Comparison of ENCODE assay signal across 17 cellular contexts in genomic region chr9:117491491-117491890, GRCh38.
"Had no signal": no experiment of that assay in that cellular context is flagged by ENCODE, and none has a peak within 500 bp of the region (broad histone marks: within the 10 kb centered on the region; RNA-seq: fewer than 3 reads in every experiment).

No MANE protein-coding gene starts in this region.

- H3K4me3 ChIP-seq: dorsolateral prefrontal cortex, gastroesophageal sphincter, left ventricle myocardium inferior, sigmoid colon, thyroid gland, vagina had no signal

- DNase-seq: activated CD4-positive, alpha-beta T cell treated with anti-CD3 and anti-CD28 coated beads for 1 hour; activated CD4-positive, alpha-beta T cell treated with anti-CD3 and anti-CD28 coated beads, Interleukin-2, amount 50 U/mL, for 48 hours; activated naive CD4-positive, alpha-beta T cell treated with anti-CD3 and anti-CD28 coated beads, Interleukin-2, amount 10 ng/mL, durations not matched to agents 7 days and 5 days; activated T-cell treated with anti-CD3 and anti-CD28 coated beads, Interleukin-2, amount 50 U/mL, for 1 hour; dorsolateral prefrontal cortex; islet precursor cell; left ventricle myocardium inferior; nephron progenitor cell; occipital lobe; sigmoid colon; stimulated activated CD4-positive, alpha-beta T cell treated with anti-CD3 and anti-CD28 coated beads, Interleukin-2, amount 100 ng/mL, for 24 hours; T-helper 1 cell; T1000; thyroid gland had no signal

- ATAC-seq: gastroesophageal sphincter had no signal

- H3K36me3 ChIP-seq: gastroesophageal sphincter, left ventricle myocardium inferior, sigmoid colon, thyroid gland, vagina had no signal

- FAIRE-seq: astrocyte had no signal

- H3K9me3 ChIP-seq: gastroesophageal sphincter, left ventricle myocardium inferior, sigmoid colon, thyroid gland, vagina had no signal

- H3K27ac ChIP-seq: gastroesophageal sphincter, left ventricle myocardium inferior, sigmoid colon, thyroid gland, vagina had no signal

- H3K27me3 ChIP-seq: dorsolateral prefrontal cortex, gastroesophageal sphincter, sigmoid colon, thyroid gland, vagina had no signal

- H3K4me1 ChIP-seq: vagina had no signal
